In genomic region chr10:58662314-58662713, GRCh38 we compare ENCODE assay signal across 12 cellular contexts.
DNase-seq lines count a peak whose midpoint lies in the region; FAIRE-seq and TF ChIP-seq lines count a peak whose summit lies in the region.
"Had no signal": no experiment of that assay in that cellular context is flagged by ENCODE, and none has a peak within 500 bp of the region (broad histone marks: within the 10 kb centered on the region; RNA-seq: fewer than 3 reads in every experiment).

No MANE protein-coding gene starts in this region.

- peak; percentile 95 for FAIRE-seq in RCC 7860 (lab: Jason Lieb, UNC)
- FAIRE-seq: H1 had no signal

- peaks cover 4% of the 10 kb centered on the region for H3K4me1 Mint-ChIP-seq in activated naive CD8-positive, alpha-beta T cell treated with anti-CD3 and anti-CD28 coated beads for 36 hours
- H3K4me1 Mint-ChIP-seq in activated CD4-positive, alpha-beta memory T cell treated with anti-CD3 and anti-CD28 coated beads for 36 hours (ENCODE audit: low read depth), result peaks cover 7% of the 10 kb centered on the region

- H3K4me3 Mint-ChIP-seq in activated naive CD8-positive, alpha-beta T cell treated with anti-CD3 and anti-CD28 coated beads for 36 hours, result no peak overlapping the region
- no peak overlapping the region for H3K4me3 Mint-ChIP-seq in activated CD4-positive, alpha-beta memory T cell treated with anti-CD3 and anti-CD28 coated beads for 36 hours
- H3K4me3 Mint-ChIP-seq: activated T-helper 1 cell treated with anti-CD3 and anti-CD28 coated beads, Interleukin-12 subunit alpha, Interleukin-12 subunit beta, Interleukin-2, Interleukin-4 antibody, amounts not matched to agents 30 ng/mL and 10 ng/mL and 1 ng/mL, durations not matched to agents 14 hours and 24 hours and 36 hours; dendritic cell treated with granulocyte-macrophage colony-stimulating factor and Interleukin-4, amounts not matched to agents 40 ng/mL and 50 ng/mL, for 4 days had no signal

- DNase-seq in GM04503 (ENCODE audit: low read depth) (peak; percentile 87), RCC 7860 (ENCODE audit: low spot score) (peak; percentile 83), fibroblast of mammary gland (ENCODE audit: low read depth) (peak; percentile 94), retinal pigment epithelial cell (ENCODE audit: low read depth) (peak; percentile 43), epidermal melanocyte (ENCODE audit: insufficient read length, low spot score) (no peak), NCI-H2107 (lab: John Stamatoyannopoulos, UW) (no peak)
- no peak for DNase-seq in activated naive CD8-positive, alpha-beta T cell treated with anti-CD3 and anti-CD28 coated beads for 36 hours
- DNase-seq in activated CD4-positive, alpha-beta memory T cell treated with anti-CD3 and anti-CD28 coated beads for 36 hours, result no peak
- DNase-seq: MM.1S had no signal

- intact Hi-C loops in activated CD4-positive, alpha-beta memory T cell treated with anti-CD3 and anti-CD28 coated beads for 36 hours (cut with micrococcal nuclease), result no loop called here

- no peak for TF ChIP-seq CTCF in fibroblast of mammary gland (conservative IDR thresholded peaks at IDR 0.05; ENCODE audit: control insufficient read depth, insufficient read depth, low read depth, low read length)
- no peak for TF ChIP-seq CTCF in retinal pigment epithelial cell (conservative IDR thresholded peaks at IDR 0.05; ENCODE audit: low read depth, low read length)

- H3K36me3 Mint-ChIP-seq in activated naive CD8-positive, alpha-beta T cell treated with anti-CD3 and anti-CD28 coated beads for 36 hours, result no peaks in the 10 kb centered on the region
- no peaks in the 10 kb centered on the region for H3K36me3 Mint-ChIP-seq in activated CD4-positive, alpha-beta memory T cell treated with anti-CD3 and anti-CD28 coated beads for 36 hours

- CTCF ChIA-PET in activated CD4-positive, alpha-beta memory T cell treated with anti-CD3 and anti-CD28 coated beads for 36 hours (lab: Charles Lee), result no interaction called here

- no peaks in the 10 kb centered on the region for H3K27me3 Mint-ChIP-seq in activated naive CD8-positive, alpha-beta T cell treated with anti-CD3 and anti-CD28 coated beads for 36 hours
- no peaks in the 10 kb centered on the region for H3K27me3 Mint-ChIP-seq in activated CD4-positive, alpha-beta memory T cell treated with anti-CD3 and anti-CD28 coated beads for 36 hours
- H3K27me3 Mint-ChIP-seq: dendritic cell treated with granulocyte-macrophage colony-stimulating factor and Interleukin-4, amounts not matched to agents 40 ng/mL and 50 ng/mL, for 4 days had no signal

- H3K4me3 ChIP-seq in fibroblast of mammary gland (ENCODE audit: control insufficient read depth, low read depth, low read length) (no peak overlapping the region), retinal pigment epithelial cell (ENCODE audit: low read length) (no peak overlapping the region)

- POLR2A ChIA-PET in activated CD4-positive, alpha-beta memory T cell treated with anti-CD3 and anti-CD28 coated beads for 36 hours (lab: Charles Lee), result no interaction called here

- no peak overlapping the region for H3K27ac Mint-ChIP-seq in activated naive CD8-positive, alpha-beta T cell treated with anti-CD3 and anti-CD28 coated beads for 36 hours
- H3K27ac Mint-ChIP-seq in activated CD4-positive, alpha-beta memory T cell treated with anti-CD3 and anti-CD28 coated beads for 36 hours, result no peak overlapping the region
- H3K27ac Mint-ChIP-seq: activated T-helper 1 cell treated with anti-CD3 and anti-CD28 coated beads, Interleukin-12 subunit alpha, Interleukin-12 subunit beta, Interleukin-2, Interleukin-4 antibody, amounts not matched to agents 30 ng/mL and 10 ng/mL and 1 ng/mL, durations not matched to agents 14 hours and 24 hours and 36 hours; dendritic cell treated with granulocyte-macrophage colony-stimulating factor and Interleukin-4, amounts not matched to agents 40 ng/mL and 50 ng/mL, for 4 days had no signal

- peaks cover 15% of the 10 kb centered on the region for H3K9me3 Mint-ChIP-seq in activated naive CD8-positive, alpha-beta T cell treated with anti-CD3 and anti-CD28 coated beads for 36 hours
- H3K9me3 Mint-ChIP-seq in activated CD4-positive, alpha-beta memory T cell treated with anti-CD3 and anti-CD28 coated beads for 36 hours, result peaks cover 19% of the 10 kb centered on the region

Comparison
In these comparisons a context has a peak if more than half of its experiments do, and no peak if none do; other contexts are left out.
1. DNase-seq: peak in GM04503 (single experiment), RCC 7860 (single experiment), fibroblast of mammary gland (single experiment) and retinal pigment epithelial cell (single experiment); none in epidermal melanocyte (single experiment), NCI-H2107 (single experiment), activated naive CD8-positive, alpha-beta T cell treated with anti-CD3 and anti-CD28 coated beads for 36 hours (single experiment) and activated CD4-positive, alpha-beta memory T cell treated with anti-CD3 and anti-CD28 coated beads for 36 hours (single experiment).